Comparison of ENCODE assay signal across 8 cellular contexts in genomic region chr16:68448360-68448970, GRCh38. TPM values are rescaled to one million over a fixed set of nuclear protein-coding genes. Genes with fewer than 3 reads are reported as not detected.
DNase-seq lines count a peak whose midpoint lies in the region; ATAC-seq and TF ChIP-seq lines count a peak whose summit lies in the region.

Gene SMPD3, minus strand, starts transcription at chr16:68448508. Its CDS starts 76,327 bp downstream, at chr16:68372181.

- 1 to 2% methylated on average over 38 to 59 of the region's 59 CpGs for WGBS in endodermal cell (ENCODE audit: insufficient coverage in 1 of 2, insufficient read length in 1 of 2), 2 experiments

- H3K4me3 ChIP-seq in CD8-positive, alpha-beta T cell (ENCODE audit: low read depth, low read length) = peak within 1 kb of the TSS; percentile 46
- H3K4me3 ChIP-seq in endodermal cell (ENCODE audit: low read length) = peak within 1 kb of the TSS; percentile 81

- CTCF ChIA-PET in CD8-positive, alpha-beta T cell (lab: Charles Lee) = interaction anchor here (0.7 kb wide), 1 partner anchor 29 kb away, joined by 4 read pairs; no protein-coding TSS in a partner anchor

- H3K9ac ChIP-seq in endodermal cell (ENCODE audit: extremely low read depth, low read length, poor library complexity, severe bottlenecking) = no peak within 1 kb of the TSS

- peaks cover 26% of the 10 kb centered on the region for H3K4me1 ChIP-seq in CD8-positive, alpha-beta T cell (ENCODE audit: insufficient read depth, low read length)
- H3K4me1 ChIP-seq in endodermal cell (ENCODE audit: control insufficient read depth, insufficient read depth, low read length) = no peaks in the 10 kb centered on the region

- no peak within 1 kb of the TSS for H3K27ac ChIP-seq in CD8-positive, alpha-beta T cell (ENCODE audit: low read depth, low read length)
- H3K27ac ChIP-seq in endodermal cell (ENCODE audit: low read depth, low read length) = peak within 1 kb of the TSS; percentile 76

- H3K4me3 Mint-ChIP-seq in CD8-positive, alpha-beta T cell = peak within 1 kb of the TSS; percentile 68
- H3K4me3 Mint-ChIP-seq in endodermal cell (peak within 1 kb of the TSS; percentile 69), memory B cell (peak within 1 kb of the TSS; percentile 75)

- intact Hi-C loops in CD8-positive, alpha-beta T cell (cut with DNase I, micrococcal nuclease) = loop anchor here (1.0 to 10.0 kb wide), 9 partner anchors 30 to 740 kb away; partner anchors contain the start of genes SLC7A6 (in 2 of the 2), PSMB10 (in 1 of the 2), SLC7A6OS (in 1 of the 2) and ZFP90 (in 1 of the 2)

- H3K27me3 ChIP-seq in CD8-positive, alpha-beta T cell (ENCODE audit: insufficient read depth, low read length) = peaks cover 25% of the 10 kb centered on the region
- H3K27me3 ChIP-seq in endodermal cell (ENCODE audit: control insufficient read depth, insufficient read depth, low read length, poor library complexity, severe bottlenecking) = peaks cover 34% of the 10 kb centered on the region

- no peaks in the 10 kb centered on the region for H3K9me3 Mint-ChIP-seq in CD8-positive, alpha-beta T cell
- H3K9me3 Mint-ChIP-seq in endodermal cell = no peaks in the 10 kb centered on the region
- no peaks in the 10 kb centered on the region for H3K9me3 Mint-ChIP-seq in memory B cell

- TF ChIP-seq CTCF in CD8-positive, alpha-beta T cell (IDR thresholded peaks at IDR 0.05) = no peak
- TF ChIP-seq CTCF in endodermal cell (conservative IDR thresholded peaks at IDR 0.05) = no peak

- H3K27me3 Mint-ChIP-seq in CD8-positive, alpha-beta T cell (ENCODE audit: low read depth) = peaks cover 24% of the 10 kb centered on the region
- H3K27me3 Mint-ChIP-seq in endodermal cell (ENCODE audit: insufficient read depth) = peaks cover 32% of the 10 kb centered on the region
- peaks cover 7% of the 10 kb centered on the region for H3K27me3 Mint-ChIP-seq in memory B cell

- peaks cover 21% of the 10 kb centered on the region for H3K4me1 Mint-ChIP-seq in CD8-positive, alpha-beta T cell (ENCODE audit: low read depth)
- H3K4me1 Mint-ChIP-seq in endodermal cell (peaks cover 4% of the 10 kb centered on the region), memory B cell (peaks cover 15% of the 10 kb centered on the region)

- no peak within 1 kb of the TSS for H3K27ac Mint-ChIP-seq in CD8-positive, alpha-beta T cell
- H3K27ac Mint-ChIP-seq in endodermal cell = no peak within 1 kb of the TSS
- H3K27ac Mint-ChIP-seq in memory B cell = no peak within 1 kb of the TSS

- no peaks in the 10 kb centered on the region for H3K36me3 ChIP-seq in CD8-positive, alpha-beta T cell (ENCODE audit: insufficient read depth, low read length)
- no peaks in the 10 kb centered on the region for H3K36me3 ChIP-seq in endodermal cell (ENCODE audit: control insufficient read depth, insufficient read depth, low read length)

- POLR2A ChIA-PET in CD8-positive, alpha-beta T cell (lab: Charles Lee) = interaction anchor here (0.6 to 1.0 kb wide), 3 partner anchors 17 to 31 kb away, joined by 3 to 4 read pairs (median 3); no protein-coding TSS in a partner anchor

- no peaks in the 10 kb centered on the region for H3K36me3 Mint-ChIP-seq in CD8-positive, alpha-beta T cell
- no peaks in the 10 kb centered on the region for H3K36me3 Mint-ChIP-seq in endodermal cell (ENCODE audit: low read depth)
- H3K36me3 Mint-ChIP-seq in memory B cell = no peaks in the 10 kb centered on the region

- H3K9me3 ChIP-seq in CD8-positive, alpha-beta T cell (ENCODE audit: low read length) = no peaks in the 10 kb centered on the region
- no peaks in the 10 kb centered on the region for H3K9me3 ChIP-seq in endodermal cell (ENCODE audit: control insufficient read depth, low read length)

- ATAC-seq in CD8-positive, alpha-beta T cell = peak; percentile 98
- ATAC-seq in GM21367 (IDR thresholded peaks at IDR 0.05; ENCODE audit: unreplicated experiment) (peak; percentile 83), memory B cell (ENCODE audit: low read depth) (peak; percentile 95)

- peak; percentile 96 to 99 (median 98) for DNase-seq in CD8-positive, alpha-beta T cell
- DNase-seq in HT1080 (ENCODE audit: low read depth) (peak; percentile 78), NOMO-1 treated with dmso at 0.1 percent for 144 hours (lab: John Stamatoyannopoulos, UW; ENCODE audit: unreplicated experiment) (peak; percentile 96), endodermal cell (peak; percentile 100), memory B cell (ENCODE audit: low spot score in 2 of 2) (peak; percentile 92 to 97)
- peak; percentile 95 for DNase-seq in activated CD8-positive, alpha-beta memory T cell treated with anti-CD3 and anti-CD28 coated beads, Interleukin-2, amount 50 U/mL, for 1 hour (ENCODE audit: extremely low read depth)
- DNase-seq in stimulated activated CD4-positive, alpha-beta T cell treated with anti-CD3 and anti-CD28 coated beads, TNF-alpha, amount 100 ng/mL, for 4 hours (ENCODE audit: low read depth in 3 of 3) = peak; percentile 94 to 96 (median 95)

RNA-seq across cellular contexts. Expression of gene SMPD3, which starts in this region (rescaled TPM):
- under 1 TPM; 0.24 to 0.25 TPM for total RNA-seq in CD8-positive, alpha-beta T cell
- total RNA-seq in HT1080 (2014; rRNA removed; shearing (Covaris generic)) = 0.31 TPM in 1 of 2 replicates, not detected in the other
- 0.45 TPM in 1 of 2 replicates, not detected in the other for polyA plus RNA-seq in HT1080 (2015; cell fraction: cytosol; rRNA removed)
- polyA plus RNA-seq in HT1080 (2015; cell fraction: nucleus; rRNA removed) = 0.05 and 0.10 TPM in 2 replicates
- total RNA-seq in endodermal cell = under 1 TPM in 1 of 2 donors, not detected in 1; 0.07 TPM
- 9.4 TPM for polyA plus RNA-seq in endodermal cell (2013, experiment 1 of 2)
- 7.4 TPM for polyA plus RNA-seq in endodermal cell (2013, experiment 2 of 2)

Comparison
In these comparisons a context has a peak if more than half of its experiments do, and no peak if none do; other contexts are left out.
1. Peak in DNase-seq, ATAC-seq and H3K4me3 ChIP-seq in CD8-positive, alpha-beta T cell; RNA of the gene not detected or under 1 TPM.
2. Peak in DNase-seq in HT1080; RNA of the gene not detected or under 1 TPM.